ENCODE assay signal across 10 cellular contexts in genomic region chr2:101900375-101900774, GRCh38.
DNase-seq lines count a peak whose midpoint lies in the region; ATAC-seq, FAIRE-seq and TF ChIP-seq lines count a peak whose summit lies in the region.
"Had no signal": no experiment of that assay in that cellular context is flagged by ENCODE, and none has a peak within 500 bp of the region (broad histone marks: within the 10 kb centered on the region; RNA-seq: fewer than 3 reads in every experiment).

No MANE protein-coding gene starts in this region.

- no peak for DNase-seq in GM12891 (ENCODE audit: insufficient read length, low spot score)
- no peak for DNase-seq in RWPE2 (ENCODE audit: low spot score)
- DNase-seq in middle frontal gyrus (ENCODE audit: extremely low spot score, low spot score): no peak
- no peak for DNase-seq in NCI-H82 (lab: John Stamatoyannopoulos, UW)
- DNase-seq in effector memory CD4-positive, alpha-beta T cell: no peak
- no peak for DNase-seq in RKO (ENCODE audit: low spot score)
- DNase-seq: foreskin fibroblast had no signal

- H3K4me3 ChIP-seq in RWPE2 (ENCODE audit: severe bottlenecking) (no peak overlapping the region), neutrophil (ENCODE audit: low read depth in 1 of 2, low read length in 1 of 2) (no peak overlapping the region)
- no peak overlapping the region for H3K4me3 ChIP-seq in effector memory CD4-positive, alpha-beta T cell (ENCODE audit: insufficient read depth, low read depth, low read length, poor library complexity, severe bottlenecking)
- H3K4me3 ChIP-seq: SJSA1 had no signal

- H3K4me1 ChIP-seq in RWPE2 (ENCODE audit: insufficient read depth, poor library complexity, severe bottlenecking) (peaks cover 19% of the 10 kb centered on the region), neutrophil (ENCODE audit: control insufficient read depth in 1 of 2, insufficient read depth in 1 of 2, low read depth in 1 of 2, low read length in 1 of 2) (peaks cover 19 to 32% of the 10 kb centered on the region in 2 experiments)
- H3K4me1 ChIP-seq in effector memory CD4-positive, alpha-beta T cell (ENCODE audit: control insufficient read depth, insufficient read depth, low read length, poor library complexity, severe bottlenecking): peaks cover 4% of the 10 kb centered on the region
- H3K4me1 ChIP-seq: SJSA1 had no signal

- ATAC-seq in GM21367 (IDR thresholded peaks at IDR 0.05; ENCODE audit: unreplicated experiment) (peak; percentile 77), RWPE2 (ENCODE audit: low read depth) (peak; percentile 67)

- H3K9me3 ChIP-seq in RWPE2 (ENCODE audit: severe bottlenecking): no peaks in the 10 kb centered on the region
- H3K9me3 ChIP-seq in neutrophil: no peaks in the 10 kb centered on the region
- no peaks in the 10 kb centered on the region for H3K9me3 ChIP-seq in effector memory CD4-positive, alpha-beta T cell (ENCODE audit: control insufficient read depth, low read length)
- H3K9me3 ChIP-seq: SJSA1 had no signal

- H3K27me3 ChIP-seq in RWPE2 (ENCODE audit: insufficient read depth, poor library complexity, severe bottlenecking) (no peaks in the 10 kb centered on the region), neutrophil (no peaks in the 10 kb centered on the region)
- no peaks in the 10 kb centered on the region for H3K27me3 ChIP-seq in effector memory CD4-positive, alpha-beta T cell (replicated peaks; ENCODE audit: control insufficient read depth, insufficient read depth, low read length, poor library complexity, severe bottlenecking)
- H3K27me3 ChIP-seq: SJSA1 had no signal

- H3K36me3 ChIP-seq in RWPE2 (ENCODE audit: low read depth) (no peaks in the 10 kb centered on the region), neutrophil (peaks cover 14% of the 10 kb centered on the region)
- H3K36me3 ChIP-seq in effector memory CD4-positive, alpha-beta T cell (ENCODE audit: control insufficient read depth, insufficient read depth, low read length): no peaks in the 10 kb centered on the region

- no peak for TF ChIP-seq POLR2A in GM12891 (IDR thresholded peaks at IDR 0.05; ENCODE audit: low read depth, low read length)

- FAIRE-seq in GM12891 (lab: Jason Lieb, UNC): peak; percentile 20

- TF ChIP-seq CTCF in RWPE2 (IDR thresholded peaks at IDR 0.05; ENCODE audit: poor library complexity, severe bottlenecking) (no peak), neutrophil (IDR thresholded peaks at IDR 0.05) (no peak)

- H3K27ac ChIP-seq in RWPE2 (ENCODE audit: poor library complexity, severe bottlenecking): peak overlapping the region; percentile 41
- H3K27ac ChIP-seq in neutrophil: peak overlapping the region; percentile 18
- H3K27ac ChIP-seq in effector memory CD4-positive, alpha-beta T cell (ENCODE audit: insufficient read depth, low read length, poor library complexity, severe bottlenecking): no peak overlapping the region
- H3K27ac ChIP-seq: SJSA1 had no signal

TF ChIP-seq in GM12891, 5 proteins besides CTCF, POLR2A, EP300 and RAD21:
- no peak for TF ChIP-seq TAF1 (IDR thresholded peaks at IDR 0.05; ENCODE audit: low read depth, low read length)
- TF ChIP-seq PAX5 (IDR thresholded peaks at IDR 0.05; ENCODE audit: insufficient read depth, low read length, severe bottlenecking): no peak
- no peak for TF ChIP-seq SPI1 (IDR thresholded peaks at IDR 0.05; ENCODE audit: low read depth, low read length)
- TF ChIP-seq POLR2AphosphoS5 (IDR thresholded peaks at IDR 0.05; ENCODE audit: low read depth, low read length): no peak
- no peak for TF ChIP-seq POU2F2 (IDR thresholded peaks at IDR 0.05; ENCODE audit: low read depth, low read length)
